Comparison of ENCODE assay signal across 37 cellular contexts in the genomic region with DNA sequence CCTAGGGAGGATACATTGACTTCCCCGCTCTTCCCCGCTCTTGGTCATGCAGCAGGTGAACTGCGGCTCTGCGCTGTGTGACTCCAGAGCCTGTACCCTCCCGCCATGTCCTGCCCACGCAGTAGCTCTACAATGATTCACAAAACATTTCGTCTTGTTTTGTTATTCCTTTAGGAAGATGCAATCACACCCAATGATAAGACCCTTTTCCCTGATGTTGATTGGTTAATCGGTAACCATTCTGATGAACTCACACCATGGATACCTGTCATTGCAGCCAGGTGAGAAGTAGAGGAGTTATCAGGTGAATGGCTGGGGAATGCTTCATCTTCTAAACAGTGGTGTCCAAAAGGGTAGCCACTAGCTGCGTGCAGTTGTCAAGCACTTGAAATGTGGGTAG.
"Had no signal": no experiment of that assay in that cellular context is flagged by ENCODE, and none has a peak within 500 bp of the region (broad histone marks: within the 10 kb centered on the region; RNA-seq: fewer than 3 reads in every experiment).

No MANE protein-coding gene starts in this region.

- H3K9me3 ChIP-seq: adrenal gland, body of pancreas, breast epithelium had no signal

- H3K4me1 Mint-ChIP-seq: activated CD4-positive, alpha-beta memory T cell treated with anti-CD3 and anti-CD28 coated beads, Interleukin-2, amount 10 ng/mL, durations not matched to agents 7 days and 5 days; activated CD4-positive, alpha-beta T cell treated with anti-CD3 and anti-CD28 coated beads for 36 hours; activated CD4-positive, alpha-beta T cell treated with anti-CD3 and anti-CD28 coated beads, Interleukin-2, amount 10 ng/mL, durations not matched to agents 7 days and 5 days; activated CD8-positive, alpha-beta memory T cell treated with anti-CD3 and anti-CD28 coated beads, Interleukin-2, amount 10 ng/mL, durations not matched to agents 7 days and 5 days; activated naive CD8-positive, alpha-beta T cell treated with anti-CD3 and anti-CD28 coated beads for 36 hours; activated T-helper 17 cell treated with anti-CD3 and anti-CD28 coated beads, Interleukin-2, amount 50 U/mL, for 72 hours had no signal

- H3K4me3 ChIP-seq: adrenal gland, body of pancreas, breast epithelium had no signal

- DNase-seq: activated CD4-positive, alpha-beta memory T cell treated with anti-CD3 and anti-CD28 coated beads, Interleukin-2, amount 10 ng/mL, durations not matched to agents 7 days and 5 days; activated CD4-positive, alpha-beta T cell treated with anti-CD3 and anti-CD28 coated beads for 1 hour; activated CD4-positive, alpha-beta T cell treated with anti-CD3 and anti-CD28 coated beads for 36 hours; activated CD4-positive, alpha-beta T cell treated with anti-CD3 and anti-CD28 coated beads for 48 hours; activated CD4-positive, alpha-beta T cell treated with anti-CD3 and anti-CD28 coated beads, Interleukin-2, amount 10 ng/mL, durations not matched to agents 7 days and 5 days; activated CD4-positive, alpha-beta T cell treated with anti-CD3 and anti-CD28 coated beads, Interleukin-2, amount 50 U/mL, for 48 hours; activated CD4-positive, CD25-positive, alpha-beta regulatory T cell; activated CD8-positive, alpha-beta memory T cell treated with anti-CD3 and anti-CD28 coated beads for 24 hours; activated CD8-positive, alpha-beta memory T cell treated with anti-CD3 and anti-CD28 coated beads, Interleukin-2, amount 10 ng/mL, durations not matched to agents 7 days and 5 days; activated CD8-positive, alpha-beta memory T cell treated with anti-CD3 and anti-CD28 coated beads, Interleukin-2, amount 50 U/mL, for 48 hours; activated CD8-positive, alpha-beta T cell treated with anti-CD3 and anti-CD28 coated beads, Interleukin-2, amount 10 ng/mL, durations not matched to agents 7 days and 5 days; activated effector memory CD4-positive, alpha-beta T cell treated with anti-CD3 and anti-CD28 coated beads, Interleukin-2, amount 50 U/mL, for 16 hours; activated gamma-delta T cell treated with Interleukin-2 at 50 U/mL for 16 hours; activated naive CD4-positive, alpha-beta T cell; activated naive CD4-positive, alpha-beta T cell treated with anti-CD3 and anti-CD28 coated beads for 36 hours; activated naive CD4-positive, alpha-beta T cell treated with anti-CD3 and anti-CD28 coated beads, Interleukin-2, amount 50 U/mL, for 16 hours; activated naive CD8-positive, alpha-beta T cell treated with anti-CD3 and anti-CD28 coated beads for 36 hours; activated T-cell treated with anti-CD3 and anti-CD28 coated beads, Interleukin-2, amount 50 U/mL, for 4 hours; activated T-cell treated with anti-CD3 and anti-CD28 coated beads, Interleukin-2, amount 50 U/mL, for 72 hours; adrenal gland; amniotic stem cell; aorta; body of pancreas; brain microvascular endothelial cell; central memory CD4-positive, alpha-beta T cell; SW 1271; T-helper 1 cell; T-helper 2 cell; T-helper 9 cell had no signal

- H3K27ac Mint-ChIP-seq: activated CD4-positive, alpha-beta memory T cell treated with anti-CD3 and anti-CD28 coated beads, Interleukin-2, amount 10 ng/mL, durations not matched to agents 7 days and 5 days; activated CD4-positive, alpha-beta T cell treated with anti-CD3 and anti-CD28 coated beads for 36 hours; activated CD4-positive, alpha-beta T cell treated with anti-CD3 and anti-CD28 coated beads, Interleukin-2, amount 10 ng/mL, durations not matched to agents 7 days and 5 days; activated CD8-positive, alpha-beta memory T cell treated with anti-CD3 and anti-CD28 coated beads, Interleukin-2, amount 10 ng/mL, durations not matched to agents 7 days and 5 days; activated CD8-positive, alpha-beta T cell treated with anti-CD3 and anti-CD28 coated beads, Interleukin-2, amount 10 ng/mL, durations not matched to agents 7 days and 5 days; activated naive CD4-positive, alpha-beta T cell treated with anti-CD3 and anti-CD28 coated beads for 36 hours; activated naive CD8-positive, alpha-beta T cell treated with anti-CD3 and anti-CD28 coated beads for 36 hours; activated T-cell treated with anti-CD3 and anti-CD28 coated beads, Interleukin-2, amount 50 U/mL, for 72 hours; activated T-helper 1 cell treated with anti-CD3 and anti-CD28 coated beads, Interleukin-12 subunit alpha, Interleukin-12 subunit beta, Interleukin-2, Interleukin-4 antibody, amounts not matched to agents 30 ng/mL and 10 ng/mL and 1 ng/mL, durations not matched to agents 14 hours and 24 hours and 36 hours; activated T-helper 17 cell treated with anti-CD3 and anti-CD28 coated beads, Interleukin-2, amount 50 U/mL, for 72 hours; T-helper 1 cell treated with Interleukin-12 subunit alpha and Interleukin-12 subunit beta and Interleukin-4 antibody, amounts not matched to agents 30 μg/mL and 1 μg/mL, for 36 hours; T-helper 2 cell treated with Interferon-gamma antibody and Interleukin-4, amounts not matched to agents 5 μg/mL and 100 μg/mL, for 36 hours had no signal

- H3K4me1 ChIP-seq: adrenal gland, body of pancreas, breast epithelium had no signal

- H3K27me3 ChIP-seq: adrenal gland, body of pancreas, brain microvascular endothelial cell, breast epithelium had no signal

- H3K4me3 Mint-ChIP-seq: activated CD4-positive, alpha-beta memory T cell treated with anti-CD3 and anti-CD28 coated beads, Interleukin-2, amount 10 ng/mL, durations not matched to agents 7 days and 5 days; activated CD4-positive, alpha-beta T cell treated with anti-CD3 and anti-CD28 coated beads for 36 hours; activated CD4-positive, alpha-beta T cell treated with anti-CD3 and anti-CD28 coated beads, Interleukin-2, amount 10 ng/mL, durations not matched to agents 7 days and 5 days; activated CD8-positive, alpha-beta memory T cell treated with anti-CD3 and anti-CD28 coated beads, Interleukin-2, amount 10 ng/mL, durations not matched to agents 7 days and 5 days; activated CD8-positive, alpha-beta T cell treated with anti-CD3 and anti-CD28 coated beads, Interleukin-2, amount 10 ng/mL, durations not matched to agents 7 days and 5 days; activated naive CD4-positive, alpha-beta T cell treated with anti-CD3 and anti-CD28 coated beads for 36 hours; activated naive CD8-positive, alpha-beta T cell treated with anti-CD3 and anti-CD28 coated beads for 36 hours; activated T-cell treated with anti-CD3 and anti-CD28 coated beads, Interleukin-2, amount 50 U/mL, for 4 hours; activated T-cell treated with anti-CD3 and anti-CD28 coated beads, Interleukin-2, amount 50 U/mL, for 72 hours; activated T-helper 1 cell treated with anti-CD3 and anti-CD28 coated beads, Interleukin-12 subunit alpha, Interleukin-12 subunit beta, Interleukin-2, Interleukin-4 antibody, amounts not matched to agents 30 ng/mL and 10 ng/mL and 1 ng/mL, durations not matched to agents 14 hours and 24 hours and 36 hours; activated T-helper 17 cell treated with anti-CD3 and anti-CD28 coated beads, Interleukin-2, amount 50 U/mL, for 72 hours; T-helper 1 cell treated with Interleukin-12 subunit alpha and Interleukin-12 subunit beta and Interleukin-4 antibody, amounts not matched to agents 30 μg/mL and 1 μg/mL, for 36 hours; T-helper 2 cell treated with Interferon-gamma antibody and Interleukin-4, amounts not matched to agents 5 μg/mL and 100 μg/mL, for 36 hours had no signal

- H3K27ac ChIP-seq: adrenal gland, body of pancreas, brain microvascular endothelial cell, breast epithelium, VCaP had no signal

- H3K27me3 Mint-ChIP-seq: activated CD4-positive, alpha-beta memory T cell treated with anti-CD3 and anti-CD28 coated beads, Interleukin-2, amount 10 ng/mL, durations not matched to agents 7 days and 5 days; activated CD4-positive, alpha-beta T cell treated with anti-CD3 and anti-CD28 coated beads for 36 hours; activated CD4-positive, alpha-beta T cell treated with anti-CD3 and anti-CD28 coated beads, Interleukin-2, amount 10 ng/mL, durations not matched to agents 7 days and 5 days; activated CD8-positive, alpha-beta memory T cell treated with anti-CD3 and anti-CD28 coated beads, Interleukin-2, amount 10 ng/mL, durations not matched to agents 7 days and 5 days; activated naive CD8-positive, alpha-beta T cell treated with anti-CD3 and anti-CD28 coated beads for 36 hours; activated T-helper 17 cell treated with anti-CD3 and anti-CD28 coated beads, Interleukin-2, amount 50 U/mL, for 72 hours had no signal

- ATAC-seq: activated CD4-positive, alpha-beta T cell treated with anti-CD3 and anti-CD28 coated beads for 36 hours; activated CD4-positive, CD25-positive, alpha-beta regulatory T cell treated with anti-CD3 and anti-CD28 coated beads, Interleukin-2, amount 50 U/mL, for 24 hours; activated CD8-positive, alpha-beta memory T cell treated with anti-CD3 and anti-CD28 coated beads, Interleukin-2, amount 10 ng/mL, durations not matched to agents 7 days and 5 days; activated CD8-positive, alpha-beta T cell treated with anti-CD3 and anti-CD28 coated beads, Interleukin-2, amount 10 ng/mL, durations not matched to agents 7 days and 5 days; activated naive CD4-positive, alpha-beta T cell treated with anti-CD3 and anti-CD28 coated beads, Interleukin-2, amount 50 U/mL, for 72 hours; activated T-cell treated with anti-CD3 and anti-CD28 coated beads, Interleukin-2, amount 50 U/mL, for 4 hours; activated T-cell treated with anti-CD3 and anti-CD28 coated beads, Interleukin-2, amount 50 U/mL, for 72 hours; activated T-helper 17 cell treated with anti-CD3 and anti-CD28 coated beads, Interleukin-2, amount 50 U/mL, for 72 hours; body of pancreas had no signal

- H3K9me3 Mint-ChIP-seq: activated CD4-positive, alpha-beta memory T cell treated with anti-CD3 and anti-CD28 coated beads, Interleukin-2, amount 10 ng/mL, durations not matched to agents 7 days and 5 days; activated CD4-positive, alpha-beta T cell treated with anti-CD3 and anti-CD28 coated beads, Interleukin-2, amount 10 ng/mL, durations not matched to agents 7 days and 5 days; activated naive CD4-positive, alpha-beta T cell treated with anti-CD3 and anti-CD28 coated beads for 36 hours; activated naive CD4-positive, alpha-beta T cell treated with anti-CD3 and anti-CD28 coated beads, Interleukin-2, amount 50 U/mL, for 72 hours; activated naive CD8-positive, alpha-beta T cell treated with anti-CD3 and anti-CD28 coated beads for 36 hours; activated T-cell treated with anti-CD3 and anti-CD28 coated beads, Interleukin-2, amount 50 U/mL, for 4 hours; activated T-cell treated with anti-CD3 and anti-CD28 coated beads, Interleukin-2, amount 50 U/mL, for 72 hours; activated T-helper 1 cell treated with anti-CD3 and anti-CD28 coated beads, Interleukin-12 subunit alpha, Interleukin-12 subunit beta, Interleukin-2, Interleukin-4 antibody, amounts not matched to agents 30 ng/mL and 10 ng/mL and 1 ng/mL, durations not matched to agents 14 hours and 24 hours and 36 hours; activated T-helper 17 cell treated with anti-CD3 and anti-CD28 coated beads, Interleukin-2, amount 50 U/mL, for 72 hours; T-helper 1 cell treated with Interleukin-12 subunit alpha and Interleukin-12 subunit beta and Interleukin-4 antibody, amounts not matched to agents 30 μg/mL and 1 μg/mL, for 36 hours; T-helper 2 cell treated with Interferon-gamma antibody and Interleukin-4, amounts not matched to agents 5 μg/mL and 100 μg/mL, for 36 hours had no signal

- H3K36me3 ChIP-seq: breast epithelium had no signal
